In the genomic region with DNA sequence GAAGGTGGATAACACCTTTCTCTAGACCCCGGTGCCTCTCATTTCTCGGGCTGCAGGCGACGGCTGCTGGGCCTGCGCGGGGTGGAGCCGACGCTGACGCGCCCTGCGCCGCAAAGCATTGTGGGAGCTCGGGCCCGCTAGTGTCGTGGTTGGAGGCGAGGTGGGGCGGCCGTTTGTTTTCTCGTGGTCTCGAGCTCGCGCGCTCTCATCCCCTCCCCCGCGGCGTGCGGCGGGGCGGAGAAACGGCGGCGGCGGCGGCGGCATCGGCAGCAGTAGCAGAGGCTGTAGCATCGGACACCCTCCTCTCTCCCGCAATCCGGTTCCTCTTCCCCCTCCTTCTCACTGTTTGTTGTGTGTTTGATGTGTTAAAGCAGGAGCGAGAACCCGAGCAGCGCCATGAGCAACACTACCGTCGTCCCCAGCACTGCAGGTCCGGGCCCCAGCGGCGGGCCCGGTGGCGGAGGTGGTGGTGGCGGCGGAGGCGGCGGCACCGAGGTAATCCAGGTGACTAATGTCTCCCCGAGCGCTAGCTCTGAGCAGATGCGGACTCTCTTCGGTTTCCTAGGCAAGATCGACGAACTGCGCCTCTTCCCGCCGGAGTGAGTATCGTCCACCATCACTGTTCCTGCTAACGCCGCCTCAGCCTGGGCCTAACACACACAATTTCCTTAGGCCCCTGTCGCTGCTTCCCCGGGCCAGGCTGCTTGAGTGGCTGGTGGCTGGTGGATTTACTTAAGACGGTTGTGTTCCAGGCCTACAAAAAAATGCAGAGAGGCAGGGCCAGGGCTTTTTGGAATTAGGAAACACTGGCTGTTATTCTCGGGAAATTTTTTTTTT, we compare ENCODE assay signal across 1 cellular context.
TF ChIP-seq lines count a peak whose summit lies in the region.

A gene with protein sequence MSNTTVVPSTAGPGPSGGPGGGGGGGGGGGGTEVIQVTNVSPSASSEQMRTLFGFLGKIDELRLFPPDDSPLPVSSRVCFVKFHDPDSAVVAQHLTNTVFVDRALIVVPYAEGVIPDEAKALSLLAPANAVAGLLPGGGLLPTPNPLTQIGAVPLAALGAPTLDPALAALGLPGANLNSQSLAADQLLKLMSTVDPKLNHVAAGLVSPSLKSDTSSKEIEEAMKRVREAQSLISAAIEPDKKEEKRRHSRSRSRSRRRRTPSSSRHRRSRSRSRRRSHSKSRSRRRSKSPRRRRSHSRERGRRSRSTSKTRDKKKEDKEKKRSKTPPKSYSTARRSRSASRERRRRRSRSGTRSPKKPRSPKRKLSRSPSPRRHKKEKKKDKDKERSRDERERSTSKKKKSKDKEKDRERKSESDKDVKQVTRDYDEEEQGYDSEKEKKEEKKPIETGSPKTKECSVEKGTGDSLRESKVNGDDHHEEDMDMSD (plus strand): TSS at position 140 of the 837 bp plus-strand sequence. CDS start 257 bp downstream, at position 397.

TF ChIP-seq in K562, 482 proteins besides CTCF, POLR2A, EP300 and RAD21 (continued from another document and continues in another):
- TF ChIP-seq, protein P1, sequence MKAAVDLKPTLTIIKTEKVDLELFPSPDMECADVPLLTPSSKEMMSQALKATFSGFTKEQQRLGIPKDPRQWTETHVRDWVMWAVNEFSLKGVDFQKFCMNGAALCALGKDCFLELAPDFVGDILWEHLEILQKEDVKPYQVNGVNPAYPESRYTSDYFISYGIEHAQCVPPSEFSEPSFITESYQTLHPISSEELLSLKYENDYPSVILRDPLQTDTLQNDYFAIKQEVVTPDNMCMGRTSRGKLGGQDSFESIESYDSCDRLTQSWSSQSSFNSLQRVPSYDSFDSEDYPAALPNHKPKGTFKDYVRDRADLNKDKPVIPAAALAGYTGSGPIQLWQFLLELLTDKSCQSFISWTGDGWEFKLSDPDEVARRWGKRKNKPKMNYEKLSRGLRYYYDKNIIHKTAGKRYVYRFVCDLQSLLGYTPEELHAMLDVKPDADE (conservative IDR thresholded peaks at IDR 0.05; ENCODE audit: control insufficient read depth, low read depth, low read length) = peak; percentile 44; the same call in 1 of the 2 replicates
- no peak for TF ChIP-seq ZNF408 (CRISPR knock-in tag; IDR thresholded peaks at IDR 0.05; ENCODE audit: low read depth)
- TF ChIP-seq TAF9B (IDR thresholded peaks at IDR 0.05; ENCODE audit: partially characterized antibody) = peak; percentile 64
- peak; percentile 78 for TF ChIP-seq L3MBTL2 (IDR thresholded peaks at IDR 0.05)
- TF ChIP-seq SMAD3 (CRISPR knock-in tag; conservative IDR thresholded peaks at IDR 0.05) = no peak
- TF ChIP-seq MXI1 (IDR thresholded peaks at IDR 0.05; ENCODE audit: low read depth, low read length) = no peak
- TF ChIP-seq BACH1 (tag; IDR thresholded peaks at IDR 0.05) = no peak
- TF ChIP-seq ZC3H8 (IDR thresholded peaks at IDR 0.05) = no peak
- TF ChIP-seq CHD1 (IDR thresholded peaks at IDR 0.05; ENCODE audit: low read length) = no peak
- TF ChIP-seq, protein P2, sequence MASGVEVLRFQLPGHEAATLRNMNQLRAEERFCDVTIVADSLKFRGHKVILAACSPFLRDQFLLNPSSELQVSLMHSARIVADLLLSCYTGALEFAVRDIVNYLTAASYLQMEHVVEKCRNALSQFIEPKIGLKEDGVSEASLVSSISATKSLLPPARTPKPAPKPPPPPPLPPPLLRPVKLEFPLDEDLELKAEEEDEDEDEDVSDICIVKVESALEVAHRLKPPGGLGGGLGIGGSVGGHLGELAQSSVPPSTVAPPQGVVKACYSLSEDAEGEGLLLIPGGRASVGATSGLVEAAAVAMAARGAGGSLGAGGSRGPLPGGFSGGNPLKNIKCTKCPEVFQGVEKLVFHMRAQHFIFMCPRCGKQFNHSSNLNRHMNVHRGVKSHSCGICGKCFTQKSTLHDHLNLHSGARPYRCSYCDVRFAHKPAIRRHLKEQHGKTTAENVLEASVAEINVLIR (CRISPR knock-in tag; IDR thresholded peaks at IDR 0.05) = peak; percentile 49
- TF ChIP-seq SMAD4 (CRISPR knock-in tag; conservative IDR thresholded peaks at IDR 0.05) = peak; percentile 85
- TF ChIP-seq DMBX1 (CRISPR knock-in tag; IDR thresholded peaks at IDR 0.05; ENCODE audit: borderline replicate concordance) = no peak
- TF ChIP-seq PTBP1 (IDR thresholded peaks at IDR 0.05; ENCODE audit: low read depth, low read length) = no peak
- TF ChIP-seq TARDBP (IDR thresholded peaks at IDR 0.05) = 0 out of 2 replicates have a peak, but pooled peaks have one; percentile 53
- TF ChIP-seq, protein P3, sequence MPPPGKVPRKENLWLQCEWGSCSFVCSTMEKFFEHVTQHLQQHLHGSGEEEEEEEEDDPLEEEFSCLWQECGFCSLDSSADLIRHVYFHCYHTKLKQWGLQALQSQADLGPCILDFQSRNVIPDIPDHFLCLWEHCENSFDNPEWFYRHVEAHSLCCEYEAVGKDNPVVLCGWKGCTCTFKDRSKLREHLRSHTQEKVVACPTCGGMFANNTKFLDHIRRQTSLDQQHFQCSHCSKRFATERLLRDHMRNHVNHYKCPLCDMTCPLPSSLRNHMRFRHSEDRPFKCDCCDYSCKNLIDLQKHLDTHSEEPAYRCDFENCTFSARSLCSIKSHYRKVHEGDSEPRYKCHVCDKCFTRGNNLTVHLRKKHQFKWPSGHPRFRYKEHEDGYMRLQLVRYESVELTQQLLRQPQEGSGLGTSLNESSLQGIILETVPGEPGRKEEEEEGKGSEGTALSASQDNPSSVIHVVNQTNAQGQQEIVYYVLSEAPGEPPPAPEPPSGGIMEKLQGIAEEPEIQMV (tag; conservative IDR thresholded peaks at IDR 0.05; ENCODE audit: low read depth) = no peak
- no peak for TF ChIP-seq ZNF561 (CRISPR knock-in tag; conservative IDR thresholded peaks at IDR 0.05)
- TF ChIP-seq, protein P4, sequence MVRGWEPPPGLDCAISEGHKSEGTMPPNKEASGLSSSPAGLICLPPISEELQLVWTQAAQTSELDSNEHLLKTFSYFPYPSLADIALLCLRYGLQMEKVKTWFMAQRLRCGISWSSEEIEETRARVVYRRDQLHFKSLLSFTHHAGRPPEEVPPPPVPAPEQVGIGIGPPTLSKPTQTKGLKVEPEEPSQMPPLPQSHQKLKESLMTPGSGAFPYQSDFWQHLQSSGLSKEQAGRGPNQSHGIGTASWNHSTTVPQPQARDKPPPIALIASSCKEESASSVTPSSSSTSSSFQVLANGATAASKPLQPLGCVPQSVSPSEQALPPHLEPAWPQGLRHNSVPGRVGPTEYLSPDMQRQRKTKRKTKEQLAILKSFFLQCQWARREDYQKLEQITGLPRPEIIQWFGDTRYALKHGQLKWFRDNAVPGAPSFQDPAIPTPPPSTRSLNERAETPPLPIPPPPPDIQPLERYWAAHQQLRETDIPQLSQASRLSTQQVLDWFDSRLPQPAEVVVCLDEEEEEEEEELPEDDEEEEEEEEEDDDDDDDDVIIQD (CRISPR knock-in tag; IDR thresholded peaks at IDR 0.05) = no peak
- TF ChIP-seq ZNF699 (CRISPR knock-in tag; IDR thresholded peaks at IDR 0.05; ENCODE audit: insufficient replicate concordance) = no peak
- TF ChIP-seq, protein P5, sequence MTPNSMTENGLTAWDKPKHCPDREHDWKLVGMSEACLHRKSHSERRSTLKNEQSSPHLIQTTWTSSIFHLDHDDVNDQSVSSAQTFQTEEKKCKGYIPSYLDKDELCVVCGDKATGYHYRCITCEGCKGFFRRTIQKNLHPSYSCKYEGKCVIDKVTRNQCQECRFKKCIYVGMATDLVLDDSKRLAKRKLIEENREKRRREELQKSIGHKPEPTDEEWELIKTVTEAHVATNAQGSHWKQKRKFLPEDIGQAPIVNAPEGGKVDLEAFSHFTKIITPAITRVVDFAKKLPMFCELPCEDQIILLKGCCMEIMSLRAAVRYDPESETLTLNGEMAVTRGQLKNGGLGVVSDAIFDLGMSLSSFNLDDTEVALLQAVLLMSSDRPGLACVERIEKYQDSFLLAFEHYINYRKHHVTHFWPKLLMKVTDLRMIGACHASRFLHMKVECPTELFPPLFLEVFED (CRISPR knock-in tag; conservative IDR thresholded peaks at IDR 0.05) = no peak
- TF ChIP-seq, protein P6, sequence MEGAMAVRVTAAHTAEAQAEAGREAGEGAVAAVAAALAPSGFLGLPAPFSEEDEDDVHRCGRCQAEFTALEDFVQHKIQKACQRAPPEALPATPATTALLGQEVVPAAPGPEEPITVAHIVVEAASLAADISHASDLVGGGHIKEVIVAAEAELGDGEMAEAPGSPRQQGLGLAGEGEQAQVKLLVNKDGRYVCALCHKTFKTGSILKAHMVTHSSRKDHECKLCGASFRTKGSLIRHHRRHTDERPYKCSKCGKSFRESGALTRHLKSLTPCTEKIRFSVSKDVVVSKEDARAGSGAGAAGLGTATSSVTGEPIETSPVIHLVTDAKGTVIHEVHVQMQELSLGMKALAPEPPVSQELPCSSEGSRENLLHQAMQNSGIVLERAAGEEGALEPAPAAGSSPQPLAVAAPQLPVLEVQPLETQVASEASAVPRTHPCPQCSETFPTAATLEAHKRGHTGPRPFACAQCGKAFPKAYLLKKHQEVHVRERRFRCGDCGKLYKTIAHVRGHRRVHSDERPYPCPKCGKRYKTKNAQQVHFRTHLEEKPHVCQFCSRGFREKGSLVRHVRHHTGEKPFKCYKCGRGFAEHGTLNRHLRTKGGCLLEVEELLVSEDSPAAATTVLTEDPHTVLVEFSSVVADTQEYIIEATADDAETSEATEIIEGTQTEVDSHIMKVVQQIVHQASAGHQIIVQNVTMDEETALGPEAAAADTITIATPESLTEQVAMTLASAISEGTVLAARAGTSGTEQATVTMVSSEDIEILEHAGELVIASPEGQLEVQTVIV (CRISPR knock-in tag; IDR thresholded peaks at IDR 0.05; ENCODE audit: borderline replicate concordance) = no peak; the same call in 1 of the 2 replicates
- TF ChIP-seq ZNF253 (CRISPR knock-in tag; conservative IDR thresholded peaks at IDR 0.05) = no peak
- peak; percentile 86 for TF ChIP-seq CCNT2 (IDR thresholded peaks at IDR 0.05; ENCODE audit: borderline replicate concordance, extremely low read depth, insufficient read length, low read depth, low read length)
- TF ChIP-seq NR2C1 (IDR thresholded peaks at IDR 0.05) = no peak
- TF ChIP-seq NR2C1 (tag; IDR thresholded peaks at IDR 0.05) = no peak
- TF ChIP-seq MEIS2 (IDR thresholded peaks at IDR 0.05; ENCODE audit: partially characterized antibody) = peak; percentile 79
- no peak for TF ChIP-seq TEAD2 (tag; IDR thresholded peaks at IDR 0.05)
- 0 out of 3 replicates have a peak, but pooled peaks of 1 of the 2 experiments have one; percentile 7 for TF ChIP-seq CBX3 (IDR thresholded peaks at IDR 0.05; ENCODE audit: borderline replicate concordance in 1 of 2, low read length in 2 of 2)
- TF ChIP-seq ZKSCAN3 (CRISPR knock-in tag; IDR thresholded peaks at IDR 0.05) = no peak
- TF ChIP-seq, protein P7, sequence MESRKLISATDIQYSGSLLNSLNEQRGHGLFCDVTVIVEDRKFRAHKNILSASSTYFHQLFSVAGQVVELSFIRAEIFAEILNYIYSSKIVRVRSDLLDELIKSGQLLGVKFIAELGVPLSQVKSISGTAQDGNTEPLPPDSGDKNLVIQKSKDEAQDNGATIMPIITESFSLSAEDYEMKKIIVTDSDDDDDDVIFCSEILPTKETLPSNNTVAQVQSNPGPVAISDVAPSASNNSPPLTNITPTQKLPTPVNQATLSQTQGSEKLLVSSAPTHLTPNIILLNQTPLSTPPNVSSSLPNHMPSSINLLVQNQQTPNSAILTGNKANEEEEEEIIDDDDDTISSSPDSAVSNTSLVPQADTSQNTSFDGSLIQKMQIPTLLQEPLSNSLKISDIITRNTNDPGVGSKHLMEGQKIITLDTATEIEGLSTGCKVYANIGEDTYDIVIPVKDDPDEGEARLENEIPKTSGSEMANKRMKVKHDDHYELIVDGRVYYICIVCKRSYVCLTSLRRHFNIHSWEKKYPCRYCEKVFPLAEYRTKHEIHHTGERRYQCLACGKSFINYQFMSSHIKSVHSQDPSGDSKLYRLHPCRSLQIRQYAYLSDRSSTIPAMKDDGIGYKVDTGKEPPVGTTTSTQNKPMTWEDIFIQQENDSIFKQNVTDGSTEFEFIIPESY (CRISPR knock-in tag; IDR thresholded peaks at IDR 0.05) = no peak
- TF ChIP-seq, protein P8, sequence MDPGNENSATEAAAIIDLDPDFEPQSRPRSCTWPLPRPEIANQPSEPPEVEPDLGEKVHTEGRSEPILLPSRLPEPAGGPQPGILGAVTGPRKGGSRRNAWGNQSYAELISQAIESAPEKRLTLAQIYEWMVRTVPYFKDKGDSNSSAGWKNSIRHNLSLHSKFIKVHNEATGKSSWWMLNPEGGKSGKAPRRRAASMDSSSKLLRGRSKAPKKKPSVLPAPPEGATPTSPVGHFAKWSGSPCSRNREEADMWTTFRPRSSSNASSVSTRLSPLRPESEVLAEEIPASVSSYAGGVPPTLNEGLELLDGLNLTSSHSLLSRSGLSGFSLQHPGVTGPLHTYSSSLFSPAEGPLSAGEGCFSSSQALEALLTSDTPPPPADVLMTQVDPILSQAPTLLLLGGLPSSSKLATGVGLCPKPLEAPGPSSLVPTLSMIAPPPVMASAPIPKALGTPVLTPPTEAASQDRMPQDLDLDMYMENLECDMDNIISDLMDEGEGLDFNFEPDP (CRISPR knock-in tag; IDR thresholded peaks at IDR 0.05) = no peak
- peak; percentile 32 for TF ChIP-seq FUS (optimal IDR thresholded peaks at IDR 0.05; ENCODE audit: low read depth, low read length)
- TF ChIP-seq ZNF354B (CRISPR knock-in tag; IDR thresholded peaks at IDR 0.05) = no peak
- TF ChIP-seq, protein P9, sequence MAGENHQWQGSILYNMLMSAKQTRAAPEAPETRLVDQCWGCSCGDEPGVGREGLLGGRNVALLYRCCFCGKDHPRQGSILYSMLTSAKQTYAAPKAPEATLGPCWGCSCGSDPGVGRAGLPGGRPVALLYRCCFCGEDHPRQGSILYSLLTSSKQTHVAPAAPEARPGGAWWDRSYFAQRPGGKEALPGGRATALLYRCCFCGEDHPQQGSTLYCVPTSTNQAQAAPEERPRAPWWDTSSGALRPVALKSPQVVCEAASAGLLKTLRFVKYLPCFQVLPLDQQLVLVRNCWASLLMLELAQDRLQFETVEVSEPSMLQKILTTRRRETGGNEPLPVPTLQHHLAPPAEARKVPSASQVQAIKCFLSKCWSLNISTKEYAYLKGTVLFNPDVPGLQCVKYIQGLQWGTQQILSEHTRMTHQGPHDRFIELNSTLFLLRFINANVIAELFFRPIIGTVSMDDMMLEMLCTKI (IDR thresholded peaks at IDR 0.05; ENCODE audit: partially characterized antibody) = no peak
- 0 out of 2 replicates have a peak, but pooled peaks have one; percentile 8 for TF ChIP-seq GABPA (tag; conservative IDR thresholded peaks at IDR 0.05; ENCODE audit: low read depth)
- TF ChIP-seq CBFB (CRISPR knock-in tag; IDR thresholded peaks at IDR 0.05) = peak; percentile 79; the same call in 1 of the 2 replicates
- peak; percentile 38 for TF ChIP-seq U2AF1 (optimal IDR thresholded peaks at IDR 0.05; ENCODE audit: low read depth, low read length)
- TF ChIP-seq, protein P10, sequence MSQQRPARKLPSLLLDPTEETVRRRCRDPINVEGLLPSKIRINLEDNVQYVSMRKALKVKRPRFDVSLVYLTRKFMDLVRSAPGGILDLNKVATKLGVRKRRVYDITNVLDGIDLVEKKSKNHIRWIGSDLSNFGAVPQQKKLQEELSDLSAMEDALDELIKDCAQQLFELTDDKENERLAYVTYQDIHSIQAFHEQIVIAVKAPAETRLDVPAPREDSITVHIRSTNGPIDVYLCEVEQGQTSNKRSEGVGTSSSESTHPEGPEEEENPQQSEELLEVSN (IDR thresholded peaks at IDR 0.05; ENCODE audit: borderline replicate concordance in 1 of 2, extremely low read depth in 1 of 2, insufficient read depth in 1 of 2, insufficient read length in 1 of 2, low read depth in 1 of 2, low read length in 1 of 2, poor library complexity in 1 of 2, severe bottlenecking in 1 of 2) = peak; percentile 67 to 81
- no peak for TF ChIP-seq DDX20 (tag; IDR thresholded peaks at IDR 0.05; ENCODE audit: low read depth)
- TF ChIP-seq TFAM (CRISPR knock-in tag; conservative IDR thresholded peaks at IDR 0.05) = no peak
- TF ChIP-seq ZNF134 (CRISPR knock-in tag; conservative IDR thresholded peaks at IDR 0.05) = no peak
